ENCODE assay signal across 11 cellular contexts in genomic region chr1:76868916-76869315, GRCh38. TPM values are rescaled to one million over a fixed set of nuclear protein-coding genes. Genes with fewer than 3 reads are reported as not detected.
DNase-seq lines count a peak whose midpoint lies in the region; ATAC-seq and TF ChIP-seq lines count a peak whose summit lies in the region.
"Had no signal": no experiment of that assay in that cellular context is flagged by ENCODE, and none has a peak within 500 bp of the region (broad histone marks: within the 10 kb centered on the region; RNA-seq: fewer than 3 reads in every experiment).

No MANE protein-coding gene starts in this region.

- peaks cover 13% of the 10 kb centered on the region for H3K4me1 ChIP-seq in hepatocyte (ENCODE audit: insufficient read depth)

- TF ChIP-seq CTCF in hepatocyte (IDR thresholded peaks at IDR 0.05; ENCODE audit: poor library complexity) (no peak), retinal pigment epithelial cell (conservative IDR thresholded peaks at IDR 0.05; ENCODE audit: low read depth, low read length) (no peak)

- H3K4me2 ChIP-seq in hepatocyte = peak overlapping the region; percentile 99

- H3K36me3 ChIP-seq in H7 (replicated peaks; ENCODE audit: control insufficient read depth, insufficient read depth, low read length) (no peaks in the 10 kb centered on the region), hepatocyte (replicated peaks; ENCODE audit: insufficient read depth, low read depth) (no peaks in the 10 kb centered on the region)

- peak overlapping the region; percentile 34 for H3K4me3 Mint-ChIP-seq in activated T-helper 17 cell treated with anti-CD3 and anti-CD28 coated beads, Interleukin-2, amount 50 U/mL, for 72 hours
- no peak overlapping the region for H3K4me3 Mint-ChIP-seq in stimulated activated effector memory CD8-positive, alpha-beta T cell treated with anti-CD3 and anti-CD28 coated beads, Interleukin-12 subunit alpha, Interleukin-12 subunit beta, amount 100 ng/mL, for 72 hours

- H3K79me2 ChIP-seq in hepatocyte = no peaks in the 10 kb centered on the region

- no peaks in the 10 kb centered on the region for H3K9me3 ChIP-seq in hepatocyte (ENCODE audit: low read depth)

- H4K20me1 ChIP-seq in hepatocyte (ENCODE audit: insufficient read depth, poor library complexity, severe bottlenecking) = no peaks in the 10 kb centered on the region

- H3K9me3 Mint-ChIP-seq in activated T-helper 17 cell treated with anti-CD3 and anti-CD28 coated beads, Interleukin-2, amount 50 U/mL, for 72 hours = peaks cover 7% of the 10 kb centered on the region
- peaks cover 6% of the 10 kb centered on the region for H3K9me3 Mint-ChIP-seq in stimulated activated effector memory CD8-positive, alpha-beta T cell treated with anti-CD3 and anti-CD28 coated beads, Interleukin-12 subunit alpha, Interleukin-12 subunit beta, amount 100 ng/mL, for 72 hours

- DNase-seq in H7 = peak; percentile 75
- DNase-seq in hepatocyte (ENCODE audit: low spot score) = peak; percentile 8
- no peak for DNase-seq in retinal pigment epithelial cell (ENCODE audit: low read depth)
- no peak for DNase-seq in HuH-7 (ENCODE audit: low spot score)
- DNase-seq in stimulated activated effector memory CD8-positive, alpha-beta T cell treated with anti-CD3 and anti-CD28 coated beads, Interleukin-12 subunit alpha, Interleukin-12 subunit beta, amount 100 ng/mL, for 72 hours (ENCODE audit: low spot score in 2 of 2) = no peak
- DNase-seq: activated CD4-positive, alpha-beta T cell treated with anti-CD3 and anti-CD28 coated beads for 4 hours; NCI-H226 had no signal

- H3K27ac ChIP-seq in hepatocyte = no peak overlapping the region
- H3K27ac ChIP-seq: epithelial cell of prostate had no signal

- H3K4me3 ChIP-seq in H7 (ENCODE audit: insufficient read depth, low read depth, low read length) (peak overlapping the region; percentile 93), hepatocyte (peak overlapping the region; percentile 65), retinal pigment epithelial cell (ENCODE audit: low read length) (peak overlapping the region; percentile 58)

- no peaks in the 10 kb centered on the region for H3K9me2 ChIP-seq in hepatocyte (replicated peaks; ENCODE audit: insufficient read depth)

- H3K27me3 Mint-ChIP-seq in activated T-helper 17 cell treated with anti-CD3 and anti-CD28 coated beads, Interleukin-2, amount 50 U/mL, for 72 hours = peaks cover 61% of the 10 kb centered on the region

- H2AFZ ChIP-seq in hepatocyte = no peak overlapping the region

- ATAC-seq in activated T-helper 17 cell treated with anti-CD3 and anti-CD28 coated beads, Interleukin-2, amount 50 U/mL, for 72 hours (replicated peaks) = no peak
- no peak for ATAC-seq in GM21619 (IDR thresholded peaks at IDR 0.05; ENCODE audit: unreplicated experiment)
- ATAC-seq in HG02981 (IDR thresholded peaks at IDR 0.05; ENCODE audit: unreplicated experiment) = no peak
- ATAC-seq in stimulated activated effector memory CD8-positive, alpha-beta T cell treated with anti-CD3 and anti-CD28 coated beads, Interleukin-12 subunit alpha, Interleukin-12 subunit beta, amount 100 ng/mL, for 72 hours = no peak

- H3K4me1 Mint-ChIP-seq in activated T-helper 17 cell treated with anti-CD3 and anti-CD28 coated beads, Interleukin-2, amount 50 U/mL, for 72 hours = no peaks in the 10 kb centered on the region
- H3K4me1 Mint-ChIP-seq in stimulated activated effector memory CD8-positive, alpha-beta T cell treated with anti-CD3 and anti-CD28 coated beads, Interleukin-12 subunit alpha, Interleukin-12 subunit beta, amount 100 ng/mL, for 72 hours = no peaks in the 10 kb centered on the region

- no peak overlapping the region for H3K27ac Mint-ChIP-seq in activated T-helper 17 cell treated with anti-CD3 and anti-CD28 coated beads, Interleukin-2, amount 50 U/mL, for 72 hours
- no peak overlapping the region for H3K27ac Mint-ChIP-seq in stimulated activated effector memory CD8-positive, alpha-beta T cell treated with anti-CD3 and anti-CD28 coated beads, Interleukin-12 subunit alpha, Interleukin-12 subunit beta, amount 100 ng/mL, for 72 hours

- H3K27me3 ChIP-seq in H7 (ENCODE audit: control insufficient read depth, insufficient read depth, low read length) (peaks cover 23% of the 10 kb centered on the region), hepatocyte (peaks cover 68% of the 10 kb centered on the region)

- 2% methylated on average over 19 of the region's 19 CpGs for WGBS in hepatocyte (ENCODE audit: low lambda C conversion rate, missing lambda C conversion rate)

- no peaks in the 10 kb centered on the region for H3K36me3 Mint-ChIP-seq in activated T-helper 17 cell treated with anti-CD3 and anti-CD28 coated beads, Interleukin-2, amount 50 U/mL, for 72 hours (ENCODE audit: low read depth)
- H3K36me3 Mint-ChIP-seq in stimulated activated effector memory CD8-positive, alpha-beta T cell treated with anti-CD3 and anti-CD28 coated beads, Interleukin-12 subunit alpha, Interleukin-12 subunit beta, amount 100 ng/mL, for 72 hours = no peaks in the 10 kb centered on the region

RNA-seq across cellular contexts. Expression of gene ST6GALNAC5, which starts 1.6 kb away (rescaled TPM):
- total RNA-seq in H7 (2014; rRNA removed; shearing (Covaris generic)) = 11.6 and 15.7 TPM in 2 replicates
- total RNA-seq in activated T-helper 17 cell treated with anti-CD3 and anti-CD28 coated beads, Interleukin-2, amount 50 U/mL, for 72 hours = not detected
- 3.6 TPM in 2 replicates for total RNA-seq in hepatocyte
- polyA plus RNA-seq in hepatocyte = 1.6 and 3.7 TPM in 2 replicates

Comparison
In these comparisons a context has a peak if more than half of its experiments do, and no peak if none do; other contexts are left out.
1. DNase-seq: peak in H7 (single experiment) and hepatocyte (single experiment); none in retinal pigment epithelial cell (single experiment), HuH-7 (single experiment) and stimulated activated effector memory CD8-positive, alpha-beta T cell treated with anti-CD3 and anti-CD28 coated beads, Interleukin-12 subunit alpha, Interleukin-12 subunit beta, amount 100 ng/mL, for 72 hours (0 of 2).
2. Peak in every context shown above with its lines, with median percentiles within 50 percentile points of each other: H3K4me3 ChIP-seq.